1 cellular context compared by ENCODE assay signal in the genomic region with DNA sequence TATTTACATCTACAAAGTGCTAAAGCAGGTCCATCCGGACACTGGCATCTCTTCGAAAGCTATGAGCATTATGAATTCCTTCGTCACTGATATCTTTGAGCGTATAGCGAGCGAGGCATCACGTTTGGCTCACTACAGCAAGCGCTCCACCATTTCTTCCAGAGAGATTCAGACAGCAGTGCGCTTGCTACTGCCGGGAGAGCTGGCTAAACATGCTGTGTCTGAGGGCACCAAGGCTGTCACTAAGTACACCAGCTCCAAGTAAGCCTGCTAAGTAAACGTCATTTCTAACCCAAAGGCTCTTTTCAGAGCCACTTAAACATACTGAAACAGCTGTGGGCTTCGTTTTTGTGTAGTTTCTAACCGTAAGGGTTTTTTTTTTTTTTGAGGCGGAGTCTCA.
TF ChIP-seq lines count a peak whose summit lies in the region.

No MANE protein-coding gene starts in this region.

TF ChIP-seq in GM23338, 12 proteins besides CTCF, POLR2A, EP300 and RAD21 (continued from another document):
- TF ChIP-seq, protein P1, sequence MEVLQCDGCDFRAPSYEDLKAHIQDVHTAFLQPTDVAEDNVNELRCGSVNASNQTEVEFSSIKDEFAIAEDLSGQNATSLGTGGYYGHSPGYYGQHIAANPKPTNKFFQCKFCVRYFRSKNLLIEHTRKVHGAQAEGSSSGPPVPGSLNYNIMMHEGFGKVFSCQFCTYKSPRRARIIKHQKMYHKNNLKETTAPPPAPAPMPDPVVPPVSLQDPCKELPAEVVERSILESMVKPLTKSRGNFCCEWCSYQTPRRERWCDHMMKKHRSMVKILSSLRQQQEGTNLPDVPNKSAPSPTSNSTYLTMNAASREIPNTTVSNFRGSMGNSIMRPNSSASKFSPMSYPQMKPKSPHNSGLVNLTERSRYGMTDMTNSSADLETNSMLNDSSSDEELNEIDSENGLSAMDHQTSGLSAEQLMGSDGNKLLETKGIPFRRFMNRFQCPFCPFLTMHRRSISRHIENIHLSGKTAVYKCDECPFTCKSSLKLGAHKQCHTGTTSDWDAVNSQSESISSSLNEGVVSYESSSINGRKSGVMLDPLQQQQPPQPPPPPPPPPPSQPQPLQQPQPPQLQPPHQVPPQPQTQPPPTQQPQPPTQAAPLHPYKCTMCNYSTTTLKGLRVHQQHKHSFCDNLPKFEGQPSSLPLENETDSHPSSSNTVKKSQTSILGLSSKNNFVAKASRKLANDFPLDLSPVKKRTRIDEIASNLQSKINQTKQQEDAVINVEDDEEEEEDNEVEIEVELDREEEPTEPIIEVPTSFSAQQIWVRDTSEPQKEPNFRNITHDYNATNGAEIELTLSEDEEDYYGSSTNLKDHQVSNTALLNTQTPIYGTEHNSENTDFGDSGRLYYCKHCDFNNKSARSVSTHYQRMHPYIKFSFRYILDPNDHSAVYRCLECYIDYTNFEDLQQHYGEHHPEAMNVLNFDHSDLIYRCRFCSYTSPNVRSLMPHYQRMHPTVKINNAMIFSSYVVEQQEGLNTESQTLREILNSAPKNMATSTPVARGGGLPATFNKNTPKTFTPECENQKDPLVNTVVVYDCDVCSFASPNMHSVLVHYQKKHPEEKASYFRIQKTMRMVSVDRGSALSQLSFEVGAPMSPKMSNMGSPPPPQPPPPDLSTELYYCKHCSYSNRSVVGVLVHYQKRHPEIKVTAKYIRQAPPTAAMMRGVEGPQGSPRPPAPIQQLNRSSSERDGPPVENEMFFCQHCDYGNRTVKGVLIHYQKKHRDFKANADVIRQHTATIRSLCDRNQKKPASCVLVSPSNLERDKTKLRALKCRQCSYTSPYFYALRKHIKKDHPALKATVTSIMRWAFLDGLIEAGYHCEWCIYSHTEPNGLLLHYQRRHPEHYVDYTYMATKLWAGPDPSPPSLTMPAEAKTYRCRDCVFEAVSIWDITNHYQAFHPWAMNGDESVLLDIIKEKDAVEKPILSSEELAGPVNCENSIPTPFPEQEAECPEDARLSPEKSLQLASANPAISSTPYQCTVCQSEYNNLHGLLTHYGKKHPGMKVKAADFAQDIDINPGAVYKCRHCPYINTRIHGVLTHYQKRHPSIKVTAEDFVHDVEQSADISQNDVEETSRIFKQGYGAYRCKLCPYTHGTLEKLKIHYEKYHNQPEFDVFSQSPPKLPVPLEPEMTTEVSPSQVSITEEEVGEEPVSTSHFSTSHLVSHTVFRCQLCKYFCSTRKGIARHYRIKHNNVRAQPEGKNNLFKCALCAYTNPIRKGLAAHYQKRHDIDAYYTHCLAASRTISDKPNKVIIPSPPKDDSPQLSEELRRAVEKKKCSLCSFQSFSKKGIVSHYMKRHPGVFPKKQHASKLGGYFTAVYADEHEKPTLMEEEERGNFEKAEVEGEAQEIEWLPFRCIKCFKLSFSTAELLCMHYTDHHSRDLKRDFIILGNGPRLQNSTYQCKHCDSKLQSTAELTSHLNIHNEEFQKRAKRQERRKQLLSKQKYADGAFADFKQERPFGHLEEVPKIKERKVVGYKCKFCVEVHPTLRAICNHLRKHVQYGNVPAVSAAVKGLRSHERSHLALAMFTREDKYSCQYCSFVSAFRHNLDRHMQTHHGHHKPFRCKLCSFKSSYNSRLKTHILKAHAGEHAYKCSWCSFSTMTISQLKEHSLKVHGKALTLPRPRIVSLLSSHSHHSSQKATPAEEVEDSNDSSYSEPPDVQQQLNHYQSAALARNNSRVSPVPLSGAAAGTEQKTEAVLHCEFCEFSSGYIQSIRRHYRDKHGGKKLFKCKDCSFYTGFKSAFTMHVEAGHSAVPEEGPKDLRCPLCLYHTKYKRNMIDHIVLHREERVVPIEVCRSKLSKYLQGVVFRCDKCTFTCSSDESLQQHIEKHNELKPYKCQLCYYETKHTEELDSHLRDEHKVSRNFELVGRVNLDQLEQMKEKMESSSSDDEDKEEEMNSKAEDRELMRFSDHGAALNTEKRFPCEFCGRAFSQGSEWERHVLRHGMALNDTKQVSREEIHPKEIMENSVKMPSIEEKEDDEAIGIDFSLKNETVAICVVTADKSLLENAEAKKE (CRISPR knock-in tag; IDR thresholded peaks at IDR 0.05), result no peak
- no peak for TF ChIP-seq ZNF114 (CRISPR knock-in tag; IDR thresholded peaks at IDR 0.05)
- TF ChIP-seq EZH2 (IDR thresholded peaks at IDR 0.05; ENCODE audit: low read depth, unreplicated experiment), result no peak
- TF ChIP-seq, protein P2, sequence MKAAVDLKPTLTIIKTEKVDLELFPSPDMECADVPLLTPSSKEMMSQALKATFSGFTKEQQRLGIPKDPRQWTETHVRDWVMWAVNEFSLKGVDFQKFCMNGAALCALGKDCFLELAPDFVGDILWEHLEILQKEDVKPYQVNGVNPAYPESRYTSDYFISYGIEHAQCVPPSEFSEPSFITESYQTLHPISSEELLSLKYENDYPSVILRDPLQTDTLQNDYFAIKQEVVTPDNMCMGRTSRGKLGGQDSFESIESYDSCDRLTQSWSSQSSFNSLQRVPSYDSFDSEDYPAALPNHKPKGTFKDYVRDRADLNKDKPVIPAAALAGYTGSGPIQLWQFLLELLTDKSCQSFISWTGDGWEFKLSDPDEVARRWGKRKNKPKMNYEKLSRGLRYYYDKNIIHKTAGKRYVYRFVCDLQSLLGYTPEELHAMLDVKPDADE (IDR thresholded peaks at IDR 0.05), result no peak
- TF ChIP-seq STAT1 (IDR thresholded peaks at IDR 0.05; ENCODE audit: unreplicated experiment), result no peak
